Comparison of ENCODE assay signal across 14 cellular contexts in genomic region chr4:2866891-2867290, GRCh38. TPM values are rescaled to one million over a fixed set of nuclear protein-coding genes. Genes with fewer than 3 reads are reported as not detected.
A peak's percentile ranks its signal among the peaks of the same experiment; 100 is the strongest.
DNase-seq lines count a peak whose midpoint lies in the region; ATAC-seq, FAIRE-seq and TF ChIP-seq lines count a peak whose summit lies in the region.
"Had no signal": no experiment of that assay in that cellular context is flagged by ENCODE, and none has a peak within 500 bp of the region (broad histone marks: within the 10 kb centered on the region; RNA-seq: fewer than 3 reads in every experiment).

No MANE protein-coding gene starts in this region.

- ATAC-seq in activated CD4-positive, alpha-beta T cell treated with anti-CD3 and anti-CD28 coated beads for 36 hours, result peak; percentile 47
- ATAC-seq in GM18870 (IDR thresholded peaks at IDR 0.05; ENCODE audit: unreplicated experiment), result no peak

- peak overlapping the region; percentile 75 for H3K4me2 ChIP-seq in astrocyte (ENCODE audit: low read length)

- H3K4me1 Mint-ChIP-seq in activated CD4-positive, alpha-beta T cell treated with anti-CD3 and anti-CD28 coated beads for 36 hours, result peaks cover 73% of the 10 kb centered on the region
- peaks cover 38% of the 10 kb centered on the region for H3K4me1 Mint-ChIP-seq in activated CD4-positive, alpha-beta T cell treated with anti-CD3 and anti-CD28 coated beads, Interleukin-2, amount 10 ng/mL, durations not matched to agents 24 days and 14 days
- peaks cover 53% of the 10 kb centered on the region for H3K4me1 Mint-ChIP-seq in astrocyte (ENCODE audit: low read depth, unreplicated experiment)

- H3K4me1 ChIP-seq in astrocyte (ENCODE audit: insufficient read depth, low read length) (peaks cover 35% of the 10 kb centered on the region), liver (ENCODE audit: control insufficient read depth in 4 of 4, insufficient read depth in 4 of 4, low read length in 3 of 4) (peaks cover 16 to 72% (median 54%) of the 10 kb centered on the region in 4 donors), spleen (peaks cover 58 to 100% (median 96%) of the 10 kb centered on the region in 6 donors), vagina (peaks cover 90% of the 10 kb centered on the region)

- H3K27me3 ChIP-seq in astrocyte (ENCODE audit: insufficient read depth, low read length) (no peaks in the 10 kb centered on the region), liver (ENCODE audit: control insufficient read depth in 4 of 4, insufficient read depth in 4 of 4, low read length in 3 of 4) (no peaks in the 10 kb centered on the region), spleen (replicated peaks in 1 of 7) (no peaks in the 10 kb centered on the region), vagina (no peaks in the 10 kb centered on the region)

- POLR2A ChIA-PET in activated CD4-positive, alpha-beta T cell treated with anti-CD3 and anti-CD28 coated beads for 36 hours (lab: Charles Lee), result no interaction called here

- no peak for TF ChIP-seq RAD21 in liver (IDR thresholded peaks at IDR 0.05)

- DNase-seq in activated CD4-positive, alpha-beta T cell treated with anti-CD3 and anti-CD28 coated beads for 36 hours, result no peak
- DNase-seq in activated CD4-positive, alpha-beta T cell treated with anti-CD3 and anti-CD28 coated beads, Interleukin-2, amount 10 ng/mL, durations not matched to agents 24 days and 14 days, result no peak
- DNase-seq in astrocyte (ENCODE audit: low read depth) (peak; percentile 39), spleen (no peak), vagina (ENCODE audit: extremely low spot score in 2 of 2) (no peak), ACHN (no peak)
- DNase-seq: 8988T; anterior cingulate cortex; DMS153; stimulated activated CD4-positive, alpha-beta T cell treated with anti-CD3 and anti-CD28 coated beads, Interleukin-4, amount 100 ng/mL, for 4 hours had no signal

- H3K36me3 ChIP-seq in astrocyte (ENCODE audit: insufficient read depth, low read length), result no peaks in the 10 kb centered on the region
- no peaks in the 10 kb centered on the region for H3K36me3 ChIP-seq in liver (ENCODE audit: control insufficient read depth in 4 of 4, insufficient read depth in 3 of 4, low read depth in 1 of 4, low read length in 3 of 4)
- peaks cover 0 to 14% (median 0%) of the 10 kb centered on the region in 6 donors for H3K36me3 ChIP-seq in spleen
- H3K36me3 ChIP-seq in vagina, result no peaks in the 10 kb centered on the region

- CTCF ChIA-PET in activated CD4-positive, alpha-beta T cell treated with anti-CD3 and anti-CD28 coated beads for 36 hours (lab: Charles Lee), result interaction anchor here (1.2 to 1.7 kb wide), 2 partner anchors 9 to 28 kb away, joined by 3 to 4 read pairs; no protein-coding TSS in a partner anchor

- in situ Hi-C loops in ACHN (cut with HindIII; ENCODE audit: low pct_ligation_motif_present, low pct_unique_long_range_greater_than_20kb, low sequenced_read_pairs), result no loop called here

- no peak for FAIRE-seq in astrocyte (lab: Jason Lieb, UNC)

- intact Hi-C loops in activated CD4-positive, alpha-beta T cell treated with anti-CD3 and anti-CD28 coated beads for 36 hours (cut with DNase I, micrococcal nuclease), result no loop called here
- intact Hi-C loops in activated CD4-positive, alpha-beta T cell treated with anti-CD3 and anti-CD28 coated beads, Interleukin-2, amount 10 ng/mL, durations not matched to agents 24 days and 14 days (cut with micrococcal nuclease), result no loop called here
- intact Hi-C loops in spleen (cut with DNase I; ENCODE audit: low total_unique reads), result no loop called here
- intact Hi-C loops in vagina (cut with DNase I), result no loop called here

- TF ChIP-seq CTCF in astrocyte (IDR thresholded peaks at IDR 0.05; ENCODE audit: insufficient read depth, low read depth, low read length) (no peak), liver (IDR thresholded peaks at IDR 0.05; ENCODE audit: low read depth, low read length, missing input control) (no peak), spleen (IDR thresholded peaks at IDR 0.05 in 8 of 11, conservative IDR thresholded peaks at IDR 0.05 in 3 of 11) (no peak), vagina (IDR thresholded peaks at IDR 0.05) (no peak)

- H3K9ac ChIP-seq in astrocyte (ENCODE audit: low read length), result no peak overlapping the region
- no peak overlapping the region for H3K9ac ChIP-seq in liver (ENCODE audit: low read depth in 1 of 2, low read length in 2 of 2)

- H3K79me2 ChIP-seq in astrocyte (ENCODE audit: insufficient read depth, low read length), result peaks cover 98% of the 10 kb centered on the region

- no peak overlapping the region for H3K4me3 Mint-ChIP-seq in activated CD4-positive, alpha-beta T cell treated with anti-CD3 and anti-CD28 coated beads for 36 hours
- H3K4me3 Mint-ChIP-seq in activated CD4-positive, alpha-beta T cell treated with anti-CD3 and anti-CD28 coated beads, Interleukin-2, amount 10 ng/mL, durations not matched to agents 24 days and 14 days, result no peak overlapping the region
- H3K4me3 Mint-ChIP-seq in astrocyte (ENCODE audit: unreplicated experiment), result no peak overlapping the region
- H3K4me3 Mint-ChIP-seq: neural crest cell had no signal

- WGBS in liver, result 86% methylated on average over 5 of the region's 5 CpGs
- WGBS in spleen, 5 donors, result 80 to 90% (median 83%) methylated on average over 5 of the region's 5 CpGs

- no peaks in the 10 kb centered on the region for H3K9me3 Mint-ChIP-seq in activated CD4-positive, alpha-beta T cell treated with anti-CD3 and anti-CD28 coated beads for 36 hours (ENCODE audit: low read depth)
- no peaks in the 10 kb centered on the region for H3K9me3 Mint-ChIP-seq in activated CD4-positive, alpha-beta T cell treated with anti-CD3 and anti-CD28 coated beads, Interleukin-2, amount 10 ng/mL, durations not matched to agents 24 days and 14 days
- H3K9me3 Mint-ChIP-seq in astrocyte (ENCODE audit: unreplicated experiment), result no peaks in the 10 kb centered on the region
- H3K9me3 Mint-ChIP-seq: neural crest cell had no signal

- peaks cover 97% of the 10 kb centered on the region for H4K20me1 ChIP-seq in astrocyte (ENCODE audit: insufficient read depth, low read length)

- no peaks in the 10 kb centered on the region for H3K27me3 Mint-ChIP-seq in activated CD4-positive, alpha-beta T cell treated with anti-CD3 and anti-CD28 coated beads for 36 hours
- no peaks in the 10 kb centered on the region for H3K27me3 Mint-ChIP-seq in activated CD4-positive, alpha-beta T cell treated with anti-CD3 and anti-CD28 coated beads, Interleukin-2, amount 10 ng/mL, durations not matched to agents 24 days and 14 days
- H3K27me3 Mint-ChIP-seq in astrocyte (ENCODE audit: low read depth, unreplicated experiment), result no peaks in the 10 kb centered on the region

- H3K36me3 Mint-ChIP-seq in activated CD4-positive, alpha-beta T cell treated with anti-CD3 and anti-CD28 coated beads for 36 hours (ENCODE audit: low read depth), result peaks cover 6% of the 10 kb centered on the region
- H3K36me3 Mint-ChIP-seq in activated CD4-positive, alpha-beta T cell treated with anti-CD3 and anti-CD28 coated beads, Interleukin-2, amount 10 ng/mL, durations not matched to agents 24 days and 14 days (ENCODE audit: low read depth), result peaks cover 4% of the 10 kb centered on the region
- H3K36me3 Mint-ChIP-seq in astrocyte (ENCODE audit: low read depth, unreplicated experiment), result peaks cover 3% of the 10 kb centered on the region

- H3K4me3 ChIP-seq in astrocyte (ENCODE audit: insufficient read depth, low read depth, low read length) (no peak overlapping the region), liver (ENCODE audit: low read depth in 1 of 3, low read length in 3 of 3) (no peak overlapping the region), spleen (no peak overlapping the region), vagina (no peak overlapping the region)

- H2AFZ ChIP-seq in astrocyte (ENCODE audit: low read depth, low read length), result no peak overlapping the region

- no peak for TF ChIP-seq POLR2A in spleen (IDR thresholded peaks at IDR 0.05)
- no peak for TF ChIP-seq POLR2A in vagina (IDR thresholded peaks at IDR 0.05)

- H3K9me3 ChIP-seq in astrocyte (ENCODE audit: insufficient read depth, low read depth, low read length) (no peaks in the 10 kb centered on the region), liver (ENCODE audit: control insufficient read depth in 4 of 4, low read length in 3 of 4) (no peaks in the 10 kb centered on the region), spleen (no peaks in the 10 kb centered on the region), vagina (no peaks in the 10 kb centered on the region)

- no peak overlapping the region for H3K27ac Mint-ChIP-seq in activated CD4-positive, alpha-beta T cell treated with anti-CD3 and anti-CD28 coated beads for 36 hours
- no peak overlapping the region for H3K27ac Mint-ChIP-seq in activated CD4-positive, alpha-beta T cell treated with anti-CD3 and anti-CD28 coated beads, Interleukin-2, amount 10 ng/mL, durations not matched to agents 24 days and 14 days
- peak overlapping the region; percentile 66 for H3K27ac Mint-ChIP-seq in astrocyte (ENCODE audit: unreplicated experiment)

- H3K27ac ChIP-seq in astrocyte (ENCODE audit: low read depth, low read length) (peak overlapping the region; percentile 23), liver (ENCODE audit: low read depth in 1 of 2, low read length in 2 of 2) (peak overlapping the region; percentile 44 to 75), spleen (peak overlapping the region in 5 of 8 donors; percentile 71 to 80 (median 77)), vagina (no peak overlapping the region)
- H3K27ac ChIP-seq: epithelial cell of prostate had no signal

TF ChIP-seq in liver, 16 proteins besides CTCF, POLR2A, EP300 and RAD21 (continues in another document):
- TF ChIP-seq FOXA1 (IDR thresholded peaks at IDR 0.05) (no peak), MAX (IDR thresholded peaks at IDR 0.05) (no peak), YY1 (IDR thresholded peaks at IDR 0.05) (no peak), TAF1 (conservative IDR thresholded peaks at IDR 0.05) (no peak), FOXA2 (IDR thresholded peaks at IDR 0.05) (no peak), GABPA (IDR thresholded peaks at IDR 0.05 in 1 of 2, conservative IDR thresholded peaks at IDR 0.05 in 1 of 2) (no peak), HNF4A (conservative IDR thresholded peaks at IDR 0.05) (no peak), NR2F2 (IDR thresholded peaks at IDR 0.05) (no peak)

RNA-seq across cellular contexts. Expression of gene ADD1, which starts 23.2 kb away (rescaled TPM):
- 100 to 1,000 TPM; 196 to 206 TPM for total RNA-seq in activated CD4-positive, alpha-beta T cell treated with anti-CD3 and anti-CD28 coated beads for 36 hours
- 187 and 198 TPM in 2 replicates for total RNA-seq in activated CD4-positive, alpha-beta T cell treated with anti-CD3 and anti-CD28 coated beads, Interleukin-2, amount 10 ng/mL, durations not matched to agents 24 days and 14 days
- total RNA-seq in astrocyte (258 and 280 TPM in 2 replicates), liver (100 to 1,000 TPM in 1 of 2 donors, 10 to 100 TPM in 1; 95.5 to 142 TPM), spleen (100 to 1,000 TPM; 260 to 348 (median 295) TPM), vagina (228 TPM)
- polyA plus RNA-seq in liver (10 to 100 TPM; 62.2 to 71.3 TPM), spleen (100 to 1,000 TPM; 175 to 224 (median 194) TPM)
